ENCODE assay signal across 18 cellular contexts in the genomic region with DNA sequence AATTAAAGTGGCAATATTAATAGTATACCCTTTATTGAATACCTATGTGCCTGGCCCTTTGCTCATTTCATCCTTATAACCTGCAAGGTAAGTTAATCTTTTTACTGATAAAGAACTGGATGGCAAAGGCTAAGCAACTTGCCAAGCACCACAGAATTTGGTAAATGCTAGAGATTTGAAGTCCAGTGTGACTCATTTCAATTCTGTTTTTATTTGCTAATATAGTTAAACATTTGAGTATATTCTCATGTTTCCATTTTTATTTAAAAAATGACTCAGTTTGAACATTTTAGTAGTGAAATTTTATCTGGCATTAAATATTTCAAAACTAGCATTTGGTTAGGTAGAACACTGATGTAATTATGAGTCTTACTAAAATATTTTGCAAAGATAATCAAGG.
"Had no signal": no experiment of that assay in that cellular context is flagged by ENCODE, and none has a peak within 500 bp of the region (broad histone marks: within the 10 kb centered on the region; RNA-seq: fewer than 3 reads in every experiment).

No MANE protein-coding gene starts in this region.

- ATAC-seq: heart left ventricle; naive thymus-derived CD4-positive, alpha-beta T cell; sciatic nerve had no signal

- H3K9me3 ChIP-seq: colonic mucosa, heart left ventricle, stomach, thoracic aorta, transverse colon had no signal

- DNase-seq: colonic mucosa; dermis blood vessel endothelial cell; erythroblast; foreskin melanocyte; heart left ventricle; hippocampal formation; kidney glomerular epithelial cell; naive thymus-derived CD4-positive, alpha-beta T cell; nephron progenitor cell; small intestine; stimulated activated CD4-positive, alpha-beta T cell treated with anti-CD3 and anti-CD28 coated beads, Interleukin-12 subunit alpha, Interleukin-12 subunit beta, amount 100 ng/mL, for 4 hours; stimulated activated naive CD4-positive, alpha-beta T cell; stomach; substantia nigra; transverse colon had no signal

- H3K4me1 ChIP-seq: colonic mucosa had no signal

- H3K4me3 ChIP-seq: colonic mucosa, heart left ventricle, stomach, thoracic aorta, transverse colon had no signal

- H3K27ac ChIP-seq: colonic mucosa, heart left ventricle, stomach, thoracic aorta, transverse colon had no signal

- H3K36me3 ChIP-seq: colonic mucosa, transverse colon had no signal

- H3K27me3 ChIP-seq: colonic mucosa, heart left ventricle, stomach, transverse colon had no signal

- FAIRE-seq: islet of Langerhans, small intestine had no signal
